In the genomic region with DNA sequence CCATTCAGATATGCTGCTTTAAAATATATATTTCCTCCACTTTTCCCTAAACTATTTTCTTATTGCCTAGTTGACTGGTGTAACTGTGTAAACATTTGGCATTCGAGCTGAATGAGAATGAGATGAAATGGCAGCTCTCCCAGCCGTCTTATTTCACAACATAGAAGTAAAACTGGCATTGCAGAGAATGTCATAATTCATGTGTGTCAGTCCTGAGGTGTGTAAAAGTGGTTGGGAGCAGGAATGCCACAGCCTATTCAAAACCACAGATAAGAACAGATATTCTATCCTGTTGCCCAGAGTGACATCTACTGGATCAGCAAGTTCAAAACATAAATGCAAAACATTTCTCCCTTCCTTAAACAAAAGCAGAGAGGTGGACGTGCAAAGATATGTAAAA, we compare ENCODE assay signal across 8 cellular contexts.
DNase-seq lines count a peak whose midpoint lies in the region; ATAC-seq and TF ChIP-seq lines count a peak whose summit lies in the region.

No MANE protein-coding gene starts in this region.

- no peaks in the 10 kb centered on the region for H3F3A ChIP-seq in PC-3 (ENCODE audit: low read length, unreplicated experiment)

- ATAC-seq in PC-3 (peak; percentile 99), upper lobe of right lung (peak; percentile 96), HG03159 (IDR thresholded peaks at IDR 0.05; ENCODE audit: unreplicated experiment) (no peak), GM18861 (IDR thresholded peaks at IDR 0.05; ENCODE audit: unreplicated experiment) (no peak), GM21423 (IDR thresholded peaks at IDR 0.05; ENCODE audit: unreplicated experiment) (no peak)

- no peaks in the 10 kb centered on the region for H3K79me2 ChIP-seq in PC-3 (ENCODE audit: low read length)

- intact Hi-C loops in PC-3 (cut with micrococcal nuclease): loop anchor here (1.0 to 5.0 kb wide), 9 partner anchors 72 to 785 kb away; no protein-coding TSS in a partner anchor
- intact Hi-C loops in upper lobe of right lung (cut with DNase I): no loop called here

- DNase-seq in NCI-H2081 (lab: John Stamatoyannopoulos, UW) (peak; percentile 8 to 40), NCI-H2081 treated with DMSO at 0.1 percent for 48 hours (lab: John Stamatoyannopoulos, UW) (no peak), PC-3 (peak; percentile 95), foreskin fibroblast (peak; percentile 9 to 64), upper lobe of right lung (no peak)

- no peaks in the 10 kb centered on the region for H3K9me2 ChIP-seq in PC-3 (replicated peaks; ENCODE audit: low read length)

- H3K9me3 ChIP-seq in PC-3 (ENCODE audit: low read length): no peaks in the 10 kb centered on the region
- H3K9me3 ChIP-seq in upper lobe of right lung: no peaks in the 10 kb centered on the region

- H3K4me1 ChIP-seq in PC-3 (ENCODE audit: insufficient read depth, low read length): peaks cover 13% of the 10 kb centered on the region
- no peaks in the 10 kb centered on the region for H3K4me1 ChIP-seq in upper lobe of right lung

- no TSS peak for BruUV-seq in PC-3 (replicated peaks; lab: Mats Ljungman, UMichigan)

- H4K20me1 ChIP-seq in PC-3 (ENCODE audit: low read length): no peaks in the 10 kb centered on the region

- POLR2A ChIA-PET in PC-3 (lab: Charles Lee; ENCODE audit: unreplicated experiment): no interaction called here

- H3K27me3 ChIP-seq in PC-3 (ENCODE audit: low read length) (no peaks in the 10 kb centered on the region), upper lobe of right lung (no peaks in the 10 kb centered on the region)

- H2AFZ ChIP-seq in PC-3 (ENCODE audit: low read length): peak overlapping the region; percentile 48; the same call in 1 of the 2 replicates

- H3K4me2 ChIP-seq in PC-3 (ENCODE audit: low read length): peak overlapping the region; percentile 52

- peak overlapping the region; percentile 44 for H3K27ac ChIP-seq in PC-3 (ENCODE audit: low read length)
- H3K27ac ChIP-seq in upper lobe of right lung: no peak overlapping the region

- TF ChIP-seq CTCF in PC-3 (conservative IDR thresholded peaks at IDR 0.05; ENCODE audit: low read depth, low read length): peak; percentile 73
- peak; percentile 8 for TF ChIP-seq CTCF in foreskin fibroblast (IDR thresholded peaks at IDR 0.05; ENCODE audit: low read depth, low read length)
- TF ChIP-seq CTCF in upper lobe of right lung (IDR thresholded peaks at IDR 0.05): no peak

- CTCF ChIA-PET in PC-3 (lab: Charles Lee): interaction anchor here (0.6 to 1.7 kb wide), 5 partner anchors 28 to 402 kb away, joined by 3 to 16 read pairs (median 4); no protein-coding TSS in a partner anchor

- H3K4me3 ChIP-seq in PC-3 (ENCODE audit: low read length) (no peak overlapping the region), foreskin fibroblast (ENCODE audit: low read depth in 1 of 2, low read length in 2 of 2) (no peak overlapping the region), upper lobe of right lung (no peak overlapping the region)

- no peaks in the 10 kb centered on the region for H3K36me3 ChIP-seq in PC-3 (ENCODE audit: low read depth, low read length)
- H3K36me3 ChIP-seq in upper lobe of right lung: no peaks in the 10 kb centered on the region

- no peak overlapping the region; the same call in 1 of the 2 replicates for H3K9ac ChIP-seq in PC-3 (ENCODE audit: low read length)

Comparison
In these comparisons a context has a peak if more than half of its experiments do, and no peak if none do; other contexts are left out.
1. DNase-seq: peak in NCI-H2081 (2 of 2), PC-3 (single experiment) and foreskin fibroblast (2 of 2); none in NCI-H2081 treated with DMSO at 0.1 percent for 48 hours (single experiment) and upper lobe of right lung (single experiment).
2. ATAC-seq: peak in PC-3 (single experiment) and upper lobe of right lung (single experiment); none in HG03159 (single experiment), GM18861 (single experiment) and GM21423 (single experiment).